ENCODE assay signal across 18 cellular contexts in the genomic region with DNA sequence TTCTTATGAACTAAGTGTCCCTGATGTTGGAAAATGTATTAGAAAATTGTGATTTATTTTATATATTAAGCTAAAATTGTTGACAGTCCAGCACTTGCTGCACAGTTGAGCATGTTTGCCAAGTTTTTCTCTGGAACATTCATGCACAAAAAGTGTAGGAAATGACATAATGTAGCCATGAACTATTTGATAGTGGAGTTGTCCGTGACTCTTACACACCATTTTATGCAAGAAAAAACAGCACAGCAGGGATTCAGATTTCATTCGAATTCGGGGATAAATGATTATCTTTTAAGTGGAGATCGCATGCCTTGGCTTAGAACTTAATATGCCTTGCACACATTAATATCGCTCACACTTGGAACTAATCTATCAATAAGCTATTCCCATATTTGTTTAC.
"Had no signal": no experiment of that assay in that cellular context is flagged by ENCODE, and none has a peak within 500 bp of the region (broad histone marks: within the 10 kb centered on the region; RNA-seq: fewer than 3 reads in every experiment).

No MANE protein-coding gene starts in this region.

- H3K27me3 ChIP-seq: testis, upper lobe of left lung had no signal

- H3K27ac ChIP-seq: prostate gland, testis, upper lobe of left lung had no signal

- H3K4me3 ChIP-seq: lung, prostate gland, smooth muscle cell, testis, upper lobe of left lung had no signal

- H3K36me3 ChIP-seq: prostate gland, upper lobe of left lung had no signal

- ATAC-seq: esophagus mucosa; right cardiac atrium; stimulated activated effector memory CD8-positive, alpha-beta T cell treated with anti-CD3 and anti-CD28 coated beads, Interleukin-12 subunit alpha, Interleukin-12 subunit beta, amount 100 ng/mL, for 72 hours had no signal

- H3K9me3 ChIP-seq: prostate gland, testis, upper lobe of left lung had no signal

- H3K4me1 ChIP-seq: prostate gland, testis, upper lobe of left lung had no signal

- DNase-seq: activated B cell treated with CpG ODN at 0.5 μM for 24 hours; activated CD4-positive, alpha-beta memory T cell treated with anti-CD3 and anti-CD28 coated beads for 36 hours; activated CD4-positive, alpha-beta T cell treated with anti-CD3 and anti-CD28 coated beads for 4 hours; activated T-cell treated with anti-CD3 and anti-CD28 coated beads for 4 hours; cerebellar nuclear complex; effector CD4-positive, alpha-beta T cell; glutamatergic neuron; hippocampal formation; islet precursor cell; right cardiac atrium; stimulated activated CD4-positive, alpha-beta T cell treated with anti-CD3 and anti-CD28 coated beads, Interleukin-4, amount 100 ng/mL, for 24 hours; testis; upper lobe of left lung had no signal

- H3K4me2 ChIP-seq: smooth muscle cell had no signal
